Comparison of ENCODE assay signal across 2 cellular contexts in genomic region chr12:60152756-60153155, GRCh38.
TF ChIP-seq lines count a peak whose summit lies in the region.

No MANE protein-coding gene starts in this region.

TF ChIP-seq in IMR-90, 13 proteins besides CTCF, POLR2A, EP300 and RAD21:
- TF ChIP-seq, protein P1, sequence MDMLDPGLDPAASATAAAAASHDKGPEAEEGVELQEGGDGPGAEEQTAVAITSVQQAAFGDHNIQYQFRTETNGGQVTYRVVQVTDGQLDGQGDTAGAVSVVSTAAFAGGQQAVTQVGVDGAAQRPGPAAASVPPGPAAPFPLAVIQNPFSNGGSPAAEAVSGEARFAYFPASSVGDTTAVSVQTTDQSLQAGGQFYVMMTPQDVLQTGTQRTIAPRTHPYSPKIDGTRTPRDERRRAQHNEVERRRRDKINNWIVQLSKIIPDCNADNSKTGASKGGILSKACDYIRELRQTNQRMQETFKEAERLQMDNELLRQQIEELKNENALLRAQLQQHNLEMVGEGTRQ (IDR thresholded peaks at IDR 0.05; ENCODE audit: low read depth, low read length): no peak
- TF ChIP-seq FOS (IDR thresholded peaks at IDR 0.05; ENCODE audit: low read depth, low read length) (no peak), RFX5 (IDR thresholded peaks at IDR 0.05; ENCODE audit: low read depth, low read length) (no peak), SMC3 (IDR thresholded peaks at IDR 0.05; ENCODE audit: low read depth, low read length) (no peak), NFE2L2 (IDR thresholded peaks at IDR 0.05; ENCODE audit: low read depth, low read length) (no peak), RCOR1 (IDR thresholded peaks at IDR 0.05; ENCODE audit: insufficient replicate concordance, low read length) (no peak), CHD1 (IDR thresholded peaks at IDR 0.05; ENCODE audit: low read depth, low read length) (no peak), MAZ (IDR thresholded peaks at IDR 0.05; ENCODE audit: borderline replicate concordance, low read depth, low read length) (no peak), MXI1 (IDR thresholded peaks at IDR 0.05; ENCODE audit: borderline replicate concordance, low read depth, low read length) (no peak), MAFK (IDR thresholded peaks at IDR 0.05; ENCODE audit: low read depth, low read length) (no peak)
- TF ChIP-seq, protein P2, sequence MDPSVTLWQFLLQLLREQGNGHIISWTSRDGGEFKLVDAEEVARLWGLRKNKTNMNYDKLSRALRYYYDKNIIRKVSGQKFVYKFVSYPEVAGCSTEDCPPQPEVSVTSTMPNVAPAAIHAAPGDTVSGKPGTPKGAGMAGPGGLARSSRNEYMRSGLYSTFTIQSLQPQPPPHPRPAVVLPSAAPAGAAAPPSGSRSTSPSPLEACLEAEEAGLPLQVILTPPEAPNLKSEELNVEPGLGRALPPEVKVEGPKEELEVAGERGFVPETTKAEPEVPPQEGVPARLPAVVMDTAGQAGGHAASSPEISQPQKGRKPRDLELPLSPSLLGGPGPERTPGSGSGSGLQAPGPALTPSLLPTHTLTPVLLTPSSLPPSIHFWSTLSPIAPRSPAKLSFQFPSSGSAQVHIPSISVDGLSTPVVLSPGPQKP (IDR thresholded peaks at IDR 0.05; ENCODE audit: borderline replicate concordance, low read depth, low read length): no peak
TF ChIP-seq in IMR-90: peak in this region for 0.

TF ChIP-seq in K562, 482 proteins besides CTCF, POLR2A, EP300 and RAD21 (continued from another document):
- TF ChIP-seq, protein P3, sequence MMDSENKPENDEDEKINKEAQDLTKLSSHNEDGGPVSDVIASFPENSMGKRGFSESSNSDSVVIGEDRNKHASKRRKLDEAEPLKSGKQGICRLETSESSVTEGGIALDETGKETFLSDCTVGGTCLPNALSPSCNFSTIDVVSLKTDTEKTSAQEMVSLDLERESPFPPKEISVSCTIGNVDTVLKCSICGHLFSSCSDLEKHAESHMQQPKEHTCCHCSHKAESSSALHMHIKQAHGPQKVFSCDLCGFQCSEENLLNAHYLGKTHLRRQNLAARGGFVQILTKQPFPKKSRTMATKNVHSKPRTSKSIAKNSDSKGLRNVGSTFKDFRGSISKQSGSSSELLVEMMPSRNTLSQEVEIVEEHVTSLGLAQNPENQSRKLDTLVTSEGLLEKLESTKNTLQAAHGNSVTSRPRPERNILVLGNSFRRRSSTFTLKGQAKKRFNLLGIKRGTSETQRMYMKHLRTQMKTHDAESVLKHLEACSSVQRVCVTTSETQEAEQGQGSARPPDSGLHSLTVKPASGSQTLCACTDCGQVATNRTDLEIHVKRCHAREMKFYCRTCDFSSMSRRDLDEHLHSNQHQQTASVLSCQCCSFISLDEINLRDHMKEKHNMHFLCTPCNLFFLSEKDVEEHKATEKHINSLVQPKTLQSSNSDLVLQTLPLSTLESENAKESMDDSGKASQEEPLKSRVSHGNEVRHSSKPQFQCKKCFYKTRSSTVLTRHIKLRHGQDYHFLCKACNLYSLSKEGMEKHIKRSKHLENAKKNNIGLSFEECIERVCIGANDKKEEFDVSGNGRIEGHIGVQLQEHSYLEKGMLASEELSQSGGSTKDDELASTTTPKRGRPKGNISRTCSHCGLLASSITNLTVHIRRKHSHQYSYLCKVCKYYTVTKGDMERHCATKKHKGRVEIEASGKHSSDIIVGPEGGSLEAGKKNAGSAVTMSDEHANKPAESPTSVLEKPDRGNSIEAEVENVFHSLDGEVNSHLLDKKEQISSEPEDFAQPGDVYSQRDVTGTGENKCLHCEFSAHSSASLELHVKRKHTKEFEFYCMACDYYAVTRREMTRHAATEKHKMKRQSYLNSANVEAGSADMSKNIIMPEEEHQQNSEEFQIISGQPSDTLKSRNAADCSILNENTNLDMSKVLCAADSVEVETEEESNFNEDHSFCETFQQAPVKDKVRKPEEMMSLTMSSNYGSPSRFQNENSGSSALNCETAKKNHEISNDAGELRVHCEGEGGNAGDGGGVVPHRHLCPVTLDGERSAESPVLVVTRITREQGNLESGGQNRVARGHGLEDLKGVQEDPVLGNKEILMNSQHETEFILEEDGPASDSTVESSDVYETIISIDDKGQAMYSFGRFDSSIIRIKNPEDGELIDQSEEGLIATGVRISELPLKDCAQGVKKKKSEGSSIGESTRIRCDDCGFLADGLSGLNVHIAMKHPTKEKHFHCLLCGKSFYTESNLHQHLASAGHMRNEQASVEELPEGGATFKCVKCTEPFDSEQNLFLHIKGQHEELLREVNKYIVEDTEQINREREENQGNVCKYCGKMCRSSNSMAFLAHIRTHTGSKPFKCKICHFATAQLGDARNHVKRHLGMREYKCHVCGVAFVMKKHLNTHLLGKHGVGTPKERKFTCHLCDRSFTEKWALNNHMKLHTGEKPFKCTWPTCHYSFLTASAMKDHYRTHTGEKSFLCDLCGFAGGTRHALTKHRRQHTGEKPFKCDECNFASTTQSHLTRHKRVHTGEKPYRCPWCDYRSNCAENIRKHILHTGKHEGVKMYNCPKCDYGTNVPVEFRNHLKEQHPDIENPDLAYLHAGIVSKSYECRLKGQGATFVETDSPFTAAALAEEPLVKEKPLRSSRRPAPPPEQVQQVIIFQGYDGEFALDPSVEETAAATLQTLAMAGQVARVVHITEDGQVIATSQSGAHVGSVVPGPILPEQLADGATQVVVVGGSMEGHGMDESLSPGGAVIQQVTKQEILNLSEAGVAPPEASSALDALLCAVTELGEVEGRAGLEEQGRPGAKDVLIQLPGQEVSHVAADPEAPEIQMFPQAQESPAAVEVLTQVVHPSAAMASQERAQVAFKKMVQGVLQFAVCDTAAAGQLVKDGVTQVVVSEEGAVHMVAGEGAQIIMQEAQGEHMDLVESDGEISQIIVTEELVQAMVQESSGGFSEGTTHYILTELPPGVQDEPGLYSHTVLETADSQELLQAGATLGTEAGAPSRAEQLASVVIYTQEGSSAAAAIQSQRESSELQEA (IDR thresholded peaks at IDR 0.05; ENCODE audit: low read depth): no peak
- TF ChIP-seq ZC3H11A (IDR thresholded peaks at IDR 0.05; ENCODE audit: low read depth, low read length): no peak
- TF ChIP-seq SP2 (IDR thresholded peaks at IDR 0.05; ENCODE audit: extremely low read depth, low read depth, low read length, poor library complexity, severe bottlenecking): no peak
- no peak for TF ChIP-seq ZBTB7A (IDR thresholded peaks at IDR 0.05; ENCODE audit: borderline replicate concordance, control insufficient read depth, low read depth, low read length)
- TF ChIP-seq NR2C2 (CRISPR knock-in tag; IDR thresholded peaks at IDR 0.05): no peak
- no peak for TF ChIP-seq NR2C2 (tag; IDR thresholded peaks at IDR 0.05)
- TF ChIP-seq ETV6 (IDR thresholded peaks at IDR 0.05; ENCODE audit: borderline replicate concordance in 1 of 2, low read depth in 2 of 2, low read length in 1 of 2): no peak
- TF ChIP-seq ETV6 (CRISPR knock-in tag; IDR thresholded peaks at IDR 0.05; ENCODE audit: borderline replicate concordance): no peak
- no peak for TF ChIP-seq NRF1 (conservative IDR thresholded peaks at IDR 0.05 in 1 of 2, IDR thresholded peaks at IDR 0.05 in 1 of 2)
- no peak for TF ChIP-seq RHOXF2B (CRISPR knock-in tag; conservative IDR thresholded peaks at IDR 0.05)
- no peak for TF ChIP-seq SREBF2 (CRISPR knock-in tag; IDR thresholded peaks at IDR 0.05)
- no peak for TF ChIP-seq TCF3 (CRISPR knock-in tag; IDR thresholded peaks at IDR 0.05)
- no peak for TF ChIP-seq PTTG1 (tag; IDR thresholded peaks at IDR 0.05; ENCODE audit: low read depth)
- TF ChIP-seq PRMT5 (CRISPR knock-in tag; IDR thresholded peaks at IDR 0.05): no peak
- no peak for TF ChIP-seq ZBED1 (IDR thresholded peaks at IDR 0.05)
